In genomic region chr5:143037708-143038107, GRCh38 we compare ENCODE assay signal across 26 cellular contexts.
A peak's percentile ranks its signal among the peaks of the same experiment; 100 is the strongest.
DNase-seq lines count a peak whose midpoint lies in the region; ATAC-seq, FAIRE-seq and TF ChIP-seq lines count a peak whose summit lies in the region.
"Had no signal": no experiment of that assay in that cellular context is flagged by ENCODE, and none has a peak within 500 bp of the region (broad histone marks: within the 10 kb centered on the region; RNA-seq: fewer than 3 reads in every experiment).

No MANE protein-coding gene starts in this region.

- H3K36me3 Mint-ChIP-seq in activated CD4-positive, alpha-beta T cell treated with anti-CD3 and anti-CD28 coated beads, Interleukin-2, amount 10 ng/mL, durations not matched to agents 24 days and 14 days (ENCODE audit: low read depth), result peaks cover 22% of the 10 kb centered on the region
- H3K36me3 Mint-ChIP-seq in neural progenitor cell, result peaks cover 6% of the 10 kb centered on the region

- no peak for TF ChIP-seq CTCF in Loucy (conservative IDR thresholded peaks at IDR 0.05; ENCODE audit: low read length)
- TF ChIP-seq CTCF in GM12878 (IDR thresholded peaks at IDR 0.05 in 2 of 3, conservative IDR thresholded peaks at IDR 0.05 in 1 of 3; ENCODE audit: control insufficient read depth in 2 of 3, extremely low read depth in 1 of 3, insufficient read depth in 1 of 3, low read depth in 3 of 3, low read length in 3 of 3), result no peak
- no peak for TF ChIP-seq CTCF in neural progenitor cell (IDR thresholded peaks at IDR 0.05)

- no peak for TF ChIP-seq POLR2A in GM12878 (IDR thresholded peaks at IDR 0.05; ENCODE audit: low read depth, low read length)

- CTCF ChIA-PET in GM12878 (lab: Yijun Ruan, JAX), result interaction anchor here (1.5 to 2.6 kb wide), 3 partner anchors 13 to 19 kb away, joined by 3 to 14 read pairs (median 9); no protein-coding TSS in a partner anchor

- intact Hi-C loops in activated CD4-positive, alpha-beta T cell treated with anti-CD3 and anti-CD28 coated beads, Interleukin-2, amount 10 ng/mL, durations not matched to agents 24 days and 14 days (cut with micrococcal nuclease), result loop anchor here (2.0 kb wide), 1 partner anchor 145 kb away; no protein-coding TSS in a partner anchor
- intact Hi-C loops in GM12878 (cut with micrococcal nuclease; ENCODE audit: unreplicated experiment), result loop anchor here (2.0 kb wide), 1 partner anchor 15 kb away; no protein-coding TSS in a partner anchor

- TF ChIP-seq RAD21 in GM12878 (IDR thresholded peaks at IDR 0.05; ENCODE audit: insufficient read depth, low read depth, low read length), result no peak

- no peak for TF ChIP-seq EP300 in GM12878 (IDR thresholded peaks at IDR 0.05; ENCODE audit: borderline replicate concordance in 1 of 2, control insufficient read depth in 1 of 2, low read depth in 2 of 2, low read length in 2 of 2)

- H2AFZ ChIP-seq in Loucy (ENCODE audit: low read length), result no peak overlapping the region
- no peak overlapping the region for H2AFZ ChIP-seq in GM12878 (ENCODE audit: control insufficient read depth, low read depth, low read length)
- H2AFZ ChIP-seq in neural progenitor cell (replicated peaks), result no peak overlapping the region

- H3K4me3 Mint-ChIP-seq in activated CD4-positive, alpha-beta T cell treated with anti-CD3 and anti-CD28 coated beads, Interleukin-2, amount 10 ng/mL, durations not matched to agents 24 days and 14 days, result peak overlapping the region; percentile 17
- H3K4me3 Mint-ChIP-seq in neural progenitor cell, result peak overlapping the region; percentile 22
- H3K4me3 Mint-ChIP-seq: activated CD4-positive, alpha-beta memory T cell treated with anti-CD3 and anti-CD28 coated beads for 36 hours; T-helper 2 cell treated with Interferon-gamma antibody and Interleukin-4, amounts not matched to agents 5 μg/mL and 100 μg/mL, for 36 hours had no signal

- 100% methylated on average over 1 of the region's 1 CpG for WGBS in GM12878 (ENCODE audit: insufficient coverage, insufficient replicate concordance, low lambda C conversion rate, missing lambda C conversion rate)

- no peaks in the 10 kb centered on the region for H3K9me3 ChIP-seq in Loucy (ENCODE audit: insufficient read depth, low read depth, low read length)
- H3K9me3 ChIP-seq in GM12878 (replicated peaks; ENCODE audit: control insufficient read depth, insufficient read depth, low read length), result no peaks in the 10 kb centered on the region; the same call in 2 of the 3 replicates
- H3K9me3 ChIP-seq in neural progenitor cell (ENCODE audit: low read depth), result no peaks in the 10 kb centered on the region
- H3K9me3 ChIP-seq: BE2C, thyroid gland had no signal

- peaks cover 7% of the 10 kb centered on the region for H3K36me3 ChIP-seq in Loucy (ENCODE audit: insufficient read depth, low read length)
- peaks cover 2 to 3% of the 10 kb centered on the region in 2 experiments; a peak in 1 of 4 replicates for H3K36me3 ChIP-seq in GM12878 (ENCODE audit: control insufficient read depth in 2 of 2, insufficient read depth in 2 of 2, low read length in 1 of 2)
- H3K36me3 ChIP-seq in neural progenitor cell, result no peaks in the 10 kb centered on the region
- H3K36me3 ChIP-seq: BE2C had no signal

- H3K4me1 ChIP-seq in Loucy (ENCODE audit: insufficient read depth, low read length, poor library complexity, severe bottlenecking), result peaks cover 25% of the 10 kb centered on the region
- H3K4me1 ChIP-seq in GM12878 (ENCODE audit: control insufficient read depth, insufficient read depth, low read length), result peaks cover 31% of the 10 kb centered on the region
- H3K4me1 ChIP-seq in neural progenitor cell, result peaks cover 22% of the 10 kb centered on the region

- H3F3A ChIP-seq in Loucy (ENCODE audit: low read depth) (no peaks in the 10 kb centered on the region), neural progenitor cell (ENCODE audit: low read depth) (peaks cover 7% of the 10 kb centered on the region)

- H3K9me3 Mint-ChIP-seq in activated CD4-positive, alpha-beta T cell treated with anti-CD3 and anti-CD28 coated beads, Interleukin-2, amount 10 ng/mL, durations not matched to agents 24 days and 14 days, result no peaks in the 10 kb centered on the region
- H3K9me3 Mint-ChIP-seq in neural progenitor cell, result peaks cover 2% of the 10 kb centered on the region
- H3K9me3 Mint-ChIP-seq: activated CD4-positive, alpha-beta memory T cell treated with anti-CD3 and anti-CD28 coated beads for 36 hours; T-helper 2 cell treated with Interferon-gamma antibody and Interleukin-4, amounts not matched to agents 5 μg/mL and 100 μg/mL, for 36 hours had no signal

- peak overlapping the region; percentile 86 for H3K27ac Mint-ChIP-seq in activated CD4-positive, alpha-beta T cell treated with anti-CD3 and anti-CD28 coated beads, Interleukin-2, amount 10 ng/mL, durations not matched to agents 24 days and 14 days
- peak overlapping the region; percentile 34 for H3K27ac Mint-ChIP-seq in neural progenitor cell
- H3K27ac Mint-ChIP-seq: T-helper 2 cell treated with Interferon-gamma antibody and Interleukin-4, amounts not matched to agents 5 μg/mL and 100 μg/mL, for 36 hours had no signal

- H3K4me1 Mint-ChIP-seq in activated CD4-positive, alpha-beta T cell treated with anti-CD3 and anti-CD28 coated beads, Interleukin-2, amount 10 ng/mL, durations not matched to agents 24 days and 14 days, result peaks cover 47% of the 10 kb centered on the region
- H3K4me1 Mint-ChIP-seq in neural progenitor cell, result peaks cover 46% of the 10 kb centered on the region

- ATAC-seq in GM12878, result no peak

- no peaks in the 10 kb centered on the region for H3K27me3 ChIP-seq in Loucy (ENCODE audit: insufficient read depth, low read length, poor library complexity, severe bottlenecking)
- H3K27me3 ChIP-seq in GM12878 (replicated peaks in 1 of 2; ENCODE audit: control insufficient read depth in 2 of 2, insufficient read depth in 2 of 2, low read length in 1 of 2), result no peaks in the 10 kb centered on the region
- peaks cover 6% of the 10 kb centered on the region for H3K27me3 ChIP-seq in neural progenitor cell
- H3K27me3 ChIP-seq: BE2C, thyroid gland had no signal

- TSS peak; percentile 45 for BruUV-seq in GM12878 (replicated peaks; lab: Mats Ljungman, UMichigan)

- H3K27me3 Mint-ChIP-seq in activated CD4-positive, alpha-beta T cell treated with anti-CD3 and anti-CD28 coated beads, Interleukin-2, amount 10 ng/mL, durations not matched to agents 24 days and 14 days, result no peaks in the 10 kb centered on the region
- peaks cover 9% of the 10 kb centered on the region for H3K27me3 Mint-ChIP-seq in neural progenitor cell (ENCODE audit: insufficient read depth, low read depth)
- H3K27me3 Mint-ChIP-seq: activated CD4-positive, alpha-beta memory T cell treated with anti-CD3 and anti-CD28 coated beads for 36 hours had no signal

- in situ Hi-C loops in GM12878 (cut with MboI), result no loop called here

- no peak overlapping the region for H3K27ac ChIP-seq in GM12878 (ENCODE audit: control insufficient read depth, insufficient read depth)
- no peak overlapping the region for H3K27ac ChIP-seq in neural progenitor cell
- H3K27ac ChIP-seq: SK-N-MC, thyroid gland, VCaP had no signal

- SMC1A ChIA-PET in GM12878 (lab: Charles Lee; ENCODE audit: uncharacterized antibody, unreplicated experiment), result interaction anchor here (0.6 to 24.2 kb wide), 13 partner anchors 10 to 296 kb away, joined by 3 to 441 read pairs (median 5); no protein-coding TSS in a partner anchor

- peak overlapping the region; percentile 14 for H3K4me3 ChIP-seq in Loucy (ENCODE audit: low read length, poor library complexity, severe bottlenecking)
- no peak overlapping the region for H3K4me3 ChIP-seq in GM12878
- no peak overlapping the region for H3K4me3 ChIP-seq in neural progenitor cell
- H3K4me3 ChIP-seq: lung, SK-N-MC, thyroid gland had no signal

- H3K9me2 ChIP-seq in Loucy (replicated peaks; ENCODE audit: low read depth, low read length), result no peaks in the 10 kb centered on the region

- H3K4me2 ChIP-seq in Loucy (ENCODE audit: low read depth, low read length, poor library complexity, severe bottlenecking) (peak overlapping the region; percentile 39), GM12878 (ENCODE audit: control insufficient read depth, insufficient read depth) (no peak overlapping the region), neural progenitor cell (no peak overlapping the region)

- no peaks in the 10 kb centered on the region for H4K20me1 ChIP-seq in Loucy (ENCODE audit: insufficient read depth, low read length, poor library complexity, severe bottlenecking)
- H4K20me1 ChIP-seq in GM12878 (ENCODE audit: control insufficient read depth, insufficient read depth), result no peaks in the 10 kb centered on the region
- no peaks in the 10 kb centered on the region for H4K20me1 ChIP-seq in neural progenitor cell (ENCODE audit: low read depth)

- DNase-seq in activated CD4-positive, alpha-beta T cell treated with anti-CD3 and anti-CD28 coated beads, Interleukin-2, amount 10 ng/mL, durations not matched to agents 24 days and 14 days, result no peak
- no peak for DNase-seq in activated CD4-positive, alpha-beta T cell treated with anti-CD3 and anti-CD28 coated beads, Interleukin-2, amount 50 U/mL, for 1 hour
- DNase-seq in GM12878 (ENCODE audit: low read depth, low spot score) (no peak), neural progenitor cell (ENCODE audit: low spot score) (no peak), medulla oblongata (ENCODE audit: extremely low spot score) (no peak), NCI-H2227 treated with DMSO at 0.1 percent for 48 hours (lab: John Stamatoyannopoulos, UW) (no peak), NCI-H146 (lab: John Stamatoyannopoulos, UW) (no peak)
- DNase-seq: activated CD4-positive, alpha-beta memory T cell treated with anti-CD3 and anti-CD28 coated beads for 36 hours; activated naive CD4-positive, alpha-beta T cell treated with anti-CD3 and anti-CD28 coated beads, Interleukin-2, amount 50 U/mL, for 16 hours; activated T-cell treated with anti-CD3 and anti-CD28 coated beads for 4 hours; BE2C; cerebellar nuclear complex; COR-L47; kidney; NCI-H1105; nucleus accumbens; small intestine; stimulated activated CD4-positive, alpha-beta T cell treated with anti-CD3 and anti-CD28 coated beads, Interleukin-2, amount 100 ng/mL, for 24 hours; stimulated activated naive CD4-positive, alpha-beta T cell; thyroid gland had no signal

- RAD21 ChIA-PET in GM12878 (lab: Charles Lee; ENCODE audit: unreplicated experiment), result interaction anchor here (0.7 to 5.0 kb wide), 21 partner anchors 8 to 193 kb away, joined by 3 to 47 read pairs (median 4); no protein-coding TSS in a partner anchor

- H3K9ac ChIP-seq in Loucy (ENCODE audit: low read depth, low read length, poor library complexity, severe bottlenecking) (no peak overlapping the region), GM12878 (ENCODE audit: control insufficient read depth, insufficient read depth, low read length) (no peak overlapping the region), neural progenitor cell (no peak overlapping the region)

- no peak for FAIRE-seq in GM12878 (lab: Jason Lieb, UNC)
- FAIRE-seq: frontal cortex, kidney, small intestine had no signal

- POLR2A ChIA-PET in GM12878 (lab: Charles Lee), result interaction anchor here (0.6 to 7.6 kb wide), 5 partner anchors 13 to 75 kb away, joined by 3 to 62 read pairs (median 6); no protein-coding TSS in a partner anchor

- H3K79me2 ChIP-seq in Loucy (ENCODE audit: insufficient read depth, low read length) (no peaks in the 10 kb centered on the region), GM12878 (ENCODE audit: control insufficient read depth, insufficient read depth, low read length) (no peaks in the 10 kb centered on the region; the same call in 1 of the 2 replicates), neural progenitor cell (ENCODE audit: low read depth) (no peaks in the 10 kb centered on the region)
